8 cellular contexts compared by ENCODE assay signal in the genomic region with DNA sequence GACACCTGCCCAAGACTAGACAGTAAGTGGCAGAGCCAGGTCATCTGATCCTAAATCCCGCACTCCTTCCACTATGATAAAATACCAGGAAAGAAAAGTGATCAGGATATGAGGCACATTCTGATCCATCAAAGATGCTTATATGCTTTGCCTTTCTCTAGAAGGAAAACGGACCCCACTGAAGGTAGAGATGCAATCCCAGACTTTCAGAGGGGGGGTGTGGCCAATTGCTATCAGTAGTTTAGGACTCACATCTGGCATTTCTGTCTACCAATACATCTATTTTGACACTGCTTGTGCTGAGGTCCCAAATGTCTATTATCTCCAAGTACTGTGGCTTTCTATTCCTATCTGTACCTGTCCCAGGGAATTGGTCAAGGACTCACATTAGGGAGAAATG. TPM values are rescaled to one million over a fixed set of nuclear protein-coding genes. Genes with fewer than 3 reads are reported as not detected.
DNase-seq lines count a peak whose midpoint lies in the region; ATAC-seq and TF ChIP-seq lines count a peak whose summit lies in the region.

No MANE protein-coding gene starts in this region.

- H3K36me3 ChIP-seq in DOHH2 (ENCODE audit: control insufficient read depth, low read length) (peaks cover 64% of the 10 kb centered on the region), PC-9 (ENCODE audit: low read depth) (peaks cover 21% of the 10 kb centered on the region; the same call in 1 of the 2 replicates), esophagus (ENCODE audit: control insufficient read depth in 2 of 2, insufficient read depth in 2 of 2, low read length in 1 of 2) (no peaks in the 10 kb centered on the region), prostate gland (no peaks in the 10 kb centered on the region)

- H3K9me2 ChIP-seq in DOHH2 (replicated peaks; ENCODE audit: control insufficient read depth, low read length) (no peaks in the 10 kb centered on the region), PC-9 (ENCODE audit: insufficient read depth) (no peaks in the 10 kb centered on the region)

- H3K4me1 ChIP-seq in DOHH2 (ENCODE audit: control insufficient read depth, low read length) (peaks cover 35% of the 10 kb centered on the region), PC-9 (replicated peaks; ENCODE audit: insufficient read depth) (peaks cover 44% of the 10 kb centered on the region), esophagus (ENCODE audit: control insufficient read depth in 2 of 2, insufficient read depth in 2 of 2, low read length in 1 of 2) (peaks cover 0 to 10% of the 10 kb centered on the region in 2 donors), prostate gland (replicated peaks) (peaks cover 6% of the 10 kb centered on the region)

- POLR2A ChIA-PET in PC-9 (lab: Charles Lee; ENCODE audit: unreplicated experiment), result no interaction called here

- H4K20me1 ChIP-seq in DOHH2 (ENCODE audit: control insufficient read depth, insufficient read depth, low read depth, low read length) (peaks cover 16% of the 10 kb centered on the region), PC-9 (ENCODE audit: insufficient read depth) (peaks cover 51% of the 10 kb centered on the region)

- H3K4me2 ChIP-seq in DOHH2 (ENCODE audit: low read length) (peak overlapping the region; percentile 84), PC-9 (peak overlapping the region; percentile 99)

- H3K27me3 ChIP-seq in DOHH2 (ENCODE audit: control insufficient read depth, low read length), result no peaks in the 10 kb centered on the region
- no peaks in the 10 kb centered on the region for H3K27me3 ChIP-seq in PC-9 (ENCODE audit: insufficient read depth, low read depth)
- H3K27me3 ChIP-seq in esophagus (ENCODE audit: control insufficient read depth in 1 of 2, insufficient read depth in 2 of 2, low read length in 2 of 2), result no peaks in the 10 kb centered on the region
- no peaks in the 10 kb centered on the region for H3K27me3 ChIP-seq in prostate gland (replicated peaks; ENCODE audit: insufficient read depth)

- BruUV-seq in PC-9 (replicated peaks; lab: Mats Ljungman, UMichigan), result no TSS peak

- no peak overlapping the region for H3K27ac ChIP-seq in DOHH2 (ENCODE audit: low read depth, low read length)
- peak overlapping the region; percentile 24; the same call in 1 of the 2 replicates for H3K27ac ChIP-seq in PC-9
- H3K27ac ChIP-seq in esophagus (ENCODE audit: low read depth in 2 of 2, low read length in 1 of 2), result no peak overlapping the region
- peak overlapping the region in 1 of 2 donors; percentile 48 for H3K27ac ChIP-seq in prostate gland

- no peak overlapping the region for H2AFZ ChIP-seq in PC-9

- intact Hi-C loops in PC-9 (cut with micrococcal nuclease; ENCODE audit: unreplicated experiment) (no loop called here), prostate gland (cut with DNase I) (no loop called here)

- H3F3A ChIP-seq in DOHH2 (ENCODE audit: control insufficient read depth, insufficient read depth), result 0 out of 2 replicates have a peak, but pooled peaks cover 8% of the 10 kb centered on the region
- peaks cover 42% of the 10 kb centered on the region for H3F3A ChIP-seq in PC-9 (ENCODE audit: insufficient read depth, low read depth)

- H3K9me3 ChIP-seq in DOHH2 (ENCODE audit: control insufficient read depth, insufficient read depth, low read length) (no peaks in the 10 kb centered on the region), PC-9 (ENCODE audit: insufficient read depth, low read depth) (no peaks in the 10 kb centered on the region), esophagus (ENCODE audit: control insufficient read depth in 2 of 2, insufficient read depth in 1 of 2, low read depth in 1 of 2, low read length in 1 of 2) (no peaks in the 10 kb centered on the region), prostate gland (no peaks in the 10 kb centered on the region)

- no peak for TF ChIP-seq POLR2A in prostate gland (IDR thresholded peaks at IDR 0.05)

- TF ChIP-seq CTCF in DOHH2 (IDR thresholded peaks at IDR 0.05; ENCODE audit: low read depth, low read length, poor library complexity, severe bottlenecking), result no peak
- TF ChIP-seq CTCF in PC-9 (conservative IDR thresholded peaks at IDR 0.05), result no peak
- TF ChIP-seq CTCF in prostate gland (IDR thresholded peaks at IDR 0.05), result no peak

- DNase-seq in PC-9 (no peak), prostate gland (ENCODE audit: low spot score) (no peak), NCI-H446 treated with DMSO at 0.1 percent for 48 hours (lab: John Stamatoyannopoulos, UW) (no peak), Kasumi-1 (lab: John Stamatoyannopoulos, UW) (no peak), HuH-7.5 (ENCODE audit: low spot score) (no peak)

- ATAC-seq in GM19452 (IDR thresholded peaks at IDR 0.05; ENCODE audit: unreplicated experiment), result no peak

- 31 to 36% methylated on average over 2 of the region's 2 CpGs for WGBS in esophagus, 2 donors
- 21% methylated on average over 2 of the region's 2 CpGs for WGBS in prostate gland

- CTCF ChIA-PET in PC-9 (lab: Charles Lee), result no interaction called here

- H3K4me3 ChIP-seq in DOHH2 (ENCODE audit: low read length), result peak overlapping the region; percentile 94
- H3K4me3 ChIP-seq in PC-9, result peak overlapping the region; percentile 96
- peak overlapping the region; percentile 69 to 82 for H3K4me3 ChIP-seq in esophagus (ENCODE audit: low read depth in 1 of 2, low read length in 2 of 2)
- H3K4me3 ChIP-seq in prostate gland, result peak overlapping the region; percentile 85 to 86

- H3K79me2 ChIP-seq in DOHH2 (ENCODE audit: control insufficient read depth, low read length) (peaks cover 85% of the 10 kb centered on the region), PC-9 (ENCODE audit: low read depth) (peaks cover 68% of the 10 kb centered on the region)

RNA-seq across cellular contexts. Expression of a gene that starts 1.7 kb away (rescaled TPM):
- total RNA-seq in PC-9 (2021) (15.2 and 15.7 TPM in 2 replicates), prostate gland (10 to 100 TPM; 11.2 to 15.2 TPM)
- 1 to 10 TPM; 3.0 to 7.6 TPM for polyA plus RNA-seq in esophagus

RNA-seq across cellular contexts. Expression of a gene that starts 15.6 kb away (rescaled TPM):
- total RNA-seq in PC-9 (2021), result 2,373 and 2,766 TPM in 2 replicates
- polyA plus RNA-seq in esophagus, result 1,000 to 10,000 TPM; 1,414 to 2,271 TPM
- total RNA-seq in prostate gland, result 1,000 to 10,000 TPM; 2,058 to 4,360 TPM

RNA-seq across cellular contexts. Expression of a gene that starts 36.2 kb away (rescaled TPM):
- total RNA-seq in PC-9 (2021), result 57.6 and 66.0 TPM in 2 replicates
- 10 to 100 TPM; 14.2 to 19.5 TPM for polyA plus RNA-seq in esophagus
- total RNA-seq in prostate gland, result 10 to 100 TPM; 16.9 to 28.3 TPM

RNA-seq across cellular contexts. Expression of a gene that starts 54.3 kb away (rescaled TPM):
- 9.2 and 10.4 TPM in 2 replicates for total RNA-seq in PC-9 (2021)
- 10 to 100 TPM; 26.9 to 33.8 TPM for polyA plus RNA-seq in esophagus
- 1 to 10 TPM; 4.5 to 6.4 TPM for total RNA-seq in prostate gland
